Comparison of ENCODE assay signal across 9 cellular contexts in genomic region chr11:120339394-120339890, GRCh38. TPM values are rescaled to one million over a fixed set of nuclear protein-coding genes. Genes with fewer than 3 reads are reported as not detected.
A peak's percentile ranks its signal among the peaks of the same experiment; 100 is the strongest.
DNase-seq lines count a peak whose midpoint lies in the region; ATAC-seq lines count a peak whose summit lies in the region.
"Had no signal": no experiment of that assay in that cellular context is flagged by ENCODE, and none has a peak within 500 bp of the region (broad histone marks: within the 10 kb centered on the region; RNA-seq: fewer than 3 reads in every experiment).

No MANE protein-coding gene starts in this region.

- peak overlapping the region; percentile 19 for H3K4me3 Mint-ChIP-seq in activated T-helper 1 cell treated with anti-CD3 and anti-CD28 coated beads, Interleukin-12 subunit alpha, Interleukin-12 subunit beta, Interleukin-2, Interleukin-4 antibody, amounts not matched to agents 30 ng/mL and 10 ng/mL and 1 ng/mL, durations not matched to agents 14 hours and 24 hours and 36 hours
- H3K4me3 Mint-ChIP-seq: memory B cell had no signal

- H3K9me3 ChIP-seq in HAP-1 = no peaks in the 10 kb centered on the region
- no peaks in the 10 kb centered on the region for H3K9me3 ChIP-seq in iPS-20b (ENCODE audit: insufficient read depth, low read depth, low read length)
- H3K9me3 ChIP-seq in skeletal muscle satellite cell (replicated peaks; ENCODE audit: low read length) = no peaks in the 10 kb centered on the region

- H3K4me3 ChIP-seq in HAP-1 (peak overlapping the region; percentile 64), iPS-20b (ENCODE audit: low read length) (peak overlapping the region; percentile 37; the same call in 1 of the 2 replicates), skeletal muscle satellite cell (ENCODE audit: low read length) (peak overlapping the region; percentile 96)

- peaks cover 6% of the 10 kb centered on the region for H3K9me3 Mint-ChIP-seq in activated T-helper 1 cell treated with anti-CD3 and anti-CD28 coated beads, Interleukin-12 subunit alpha, Interleukin-12 subunit beta, Interleukin-2, Interleukin-4 antibody, amounts not matched to agents 30 ng/mL and 10 ng/mL and 1 ng/mL, durations not matched to agents 14 hours and 24 hours and 36 hours

- no peaks in the 10 kb centered on the region for H3K27me3 ChIP-seq in HAP-1 (ENCODE audit: low read depth)
- no peaks in the 10 kb centered on the region for H3K27me3 ChIP-seq in iPS-20b (ENCODE audit: insufficient read depth, low read length)
- no peaks in the 10 kb centered on the region for H3K27me3 ChIP-seq in skeletal muscle satellite cell (ENCODE audit: control insufficient read depth, insufficient read depth, low read length)

- peaks cover 60% of the 10 kb centered on the region for H3K4me1 Mint-ChIP-seq in activated T-helper 1 cell treated with anti-CD3 and anti-CD28 coated beads, Interleukin-12 subunit alpha, Interleukin-12 subunit beta, Interleukin-2, Interleukin-4 antibody, amounts not matched to agents 30 ng/mL and 10 ng/mL and 1 ng/mL, durations not matched to agents 14 hours and 24 hours and 36 hours (ENCODE audit: low read depth)

- H3K36me3 ChIP-seq in HAP-1 (replicated peaks) (no peaks in the 10 kb centered on the region; the same call in 1 of the 2 replicates), iPS-20b (ENCODE audit: insufficient read depth, low read depth, low read length) (no peaks in the 10 kb centered on the region), skeletal muscle satellite cell (ENCODE audit: insufficient read depth, low read length) (no peaks in the 10 kb centered on the region)

- in situ Hi-C loops in HAP-1 (cut with MboI; ENCODE audit: low sequenced_read_pairs) = no loop called here

- H3K27ac ChIP-seq in iPS-20b (ENCODE audit: low read length) = no peak overlapping the region

- H3K36me3 Mint-ChIP-seq in activated T-helper 1 cell treated with anti-CD3 and anti-CD28 coated beads, Interleukin-12 subunit alpha, Interleukin-12 subunit beta, Interleukin-2, Interleukin-4 antibody, amounts not matched to agents 30 ng/mL and 10 ng/mL and 1 ng/mL, durations not matched to agents 14 hours and 24 hours and 36 hours (ENCODE audit: low read depth) = peaks cover 8% of the 10 kb centered on the region

- intact Hi-C loops in activated T-helper 1 cell treated with anti-CD3 and anti-CD28 coated beads, Interleukin-12 subunit alpha, Interleukin-12 subunit beta, Interleukin-2, Interleukin-4 antibody, amounts not matched to agents 30 ng/mL and 10 ng/mL and 1 ng/mL, durations not matched to agents 14 hours and 24 hours and 36 hours (cut with micrococcal nuclease) = loop anchor here (5.0 to 10.0 kb wide), 4 partner anchors 612 to 953 kb away; partner anchors contain the start of genes NECTIN1 and SC5D

- no peak overlapping the region for H3K27ac Mint-ChIP-seq in activated T-helper 1 cell treated with anti-CD3 and anti-CD28 coated beads, Interleukin-12 subunit alpha, Interleukin-12 subunit beta, Interleukin-2, Interleukin-4 antibody, amounts not matched to agents 30 ng/mL and 10 ng/mL and 1 ng/mL, durations not matched to agents 14 hours and 24 hours and 36 hours
- H3K27ac Mint-ChIP-seq: memory B cell had no signal

- peaks cover 60% of the 10 kb centered on the region for H3K27me3 Mint-ChIP-seq in activated T-helper 1 cell treated with anti-CD3 and anti-CD28 coated beads, Interleukin-12 subunit alpha, Interleukin-12 subunit beta, Interleukin-2, Interleukin-4 antibody, amounts not matched to agents 30 ng/mL and 10 ng/mL and 1 ng/mL, durations not matched to agents 14 hours and 24 hours and 36 hours (ENCODE audit: insufficient read depth)

- ATAC-seq in GM19467 (IDR thresholded peaks at IDR 0.05; ENCODE audit: unreplicated experiment) (no peak), HG02678 (IDR thresholded peaks at IDR 0.05; ENCODE audit: unreplicated experiment) (no peak)

- H3K9ac ChIP-seq in iPS-20b (ENCODE audit: low read depth, low read length) = no peak overlapping the region
- peak overlapping the region; percentile 94 for H3K9ac ChIP-seq in skeletal muscle satellite cell (ENCODE audit: low read depth, low read length)

- H3K4me2 ChIP-seq in skeletal muscle satellite cell (ENCODE audit: low read length) = peak overlapping the region; percentile 82

- peaks cover 17% of the 10 kb centered on the region for H3K4me1 ChIP-seq in HAP-1
- peaks cover 8% of the 10 kb centered on the region for H3K4me1 ChIP-seq in iPS-20b (ENCODE audit: insufficient read depth, low read length)
- H3K4me1 ChIP-seq in skeletal muscle satellite cell (ENCODE audit: control insufficient read depth, insufficient read depth, low read length) = peaks cover 38% of the 10 kb centered on the region

- peak; percentile 36 to 43 for DNase-seq in HAP-1 (ENCODE audit: low spot score in 2 of 2)
- DNase-seq in activated T-helper 1 cell treated with anti-CD3 and anti-CD28 coated beads, Interleukin-12 subunit alpha, Interleukin-12 subunit beta, Interleukin-2, Interleukin-4 antibody, amounts not matched to agents 30 ng/mL and 10 ng/mL and 1 ng/mL, durations not matched to agents 14 hours and 24 hours and 36 hours (ENCODE audit: low spot score) = no peak
- DNase-seq in NCI-H774 (lab: John Stamatoyannopoulos, UW) = no peak
- no peak for DNase-seq in germinal center (ENCODE audit: low spot score)

RNA-seq across cellular contexts. Expression of gene ARHGEF12, which starts 3.2 kb away (rescaled TPM):
- total RNA-seq in activated T-helper 1 cell treated with anti-CD3 and anti-CD28 coated beads, Interleukin-12 subunit alpha, Interleukin-12 subunit beta, Interleukin-2, Interleukin-4 antibody, amounts not matched to agents 30 ng/mL and 10 ng/mL and 1 ng/mL, durations not matched to agents 14 hours and 24 hours and 36 hours = 25.7 and 26.0 TPM in 2 replicates
- 43.0 and 53.2 TPM in 2 replicates for total RNA-seq in skeletal muscle satellite cell (2012; rRNA removed)

RNA-seq across cellular contexts. Expression of gene TLCD5, which starts 14.3 kb away (rescaled TPM):
- total RNA-seq in activated T-helper 1 cell treated with anti-CD3 and anti-CD28 coated beads, Interleukin-12 subunit alpha, Interleukin-12 subunit beta, Interleukin-2, Interleukin-4 antibody, amounts not matched to agents 30 ng/mL and 10 ng/mL and 1 ng/mL, durations not matched to agents 14 hours and 24 hours and 36 hours = 1.2 and 1.7 TPM in 2 replicates
- total RNA-seq in skeletal muscle satellite cell (2012; rRNA removed) = 7.0 and 7.4 TPM in 2 replicates

Comparison
In these comparisons a context has a peak if more than half of its experiments do, and no peak if none do; other contexts are left out.
1. DNase-seq: peak in HAP-1 (2 of 2); none in activated T-helper 1 cell treated with anti-CD3 and anti-CD28 coated beads, Interleukin-12 subunit alpha, Interleukin-12 subunit beta, Interleukin-2, Interleukin-4 antibody, amounts not matched to agents 30 ng/mL and 10 ng/mL and 1 ng/mL, durations not matched to agents 14 hours and 24 hours and 36 hours (single experiment), NCI-H774 (single experiment) and germinal center (single experiment).
2. H3K4me3 ChIP-seq: peak in every context shown above with its lines; median percentile 96 in skeletal muscle satellite cell; 64 in HAP-1; 37 in iPS-20b.